Comparison of ENCODE assay signal across 8 cellular contexts in the genomic region with DNA sequence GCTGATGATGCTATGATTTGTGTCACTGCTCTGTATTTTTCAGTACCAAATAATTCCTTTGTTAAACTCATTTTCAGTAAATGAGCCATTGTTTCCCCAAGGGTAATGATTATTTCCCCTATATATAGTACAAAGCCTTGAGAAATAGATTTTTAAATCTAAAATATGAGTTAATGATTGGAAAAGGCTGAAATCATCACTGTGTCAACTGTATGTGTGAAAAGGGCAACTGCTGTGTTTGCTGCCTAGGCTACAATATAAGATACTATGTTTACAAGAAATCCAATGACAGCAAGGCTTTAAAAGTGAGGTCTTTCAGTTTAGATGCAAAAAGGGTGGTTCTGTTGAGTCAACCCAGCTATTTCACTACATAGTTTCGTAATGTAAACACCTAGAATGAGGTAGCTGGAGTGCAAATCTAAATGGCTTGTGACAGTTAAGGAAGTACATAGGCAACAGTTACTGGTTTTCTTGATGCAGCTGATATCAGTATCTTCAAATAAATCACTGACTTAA. TPM values are rescaled to one million over a fixed set of nuclear protein-coding genes. Genes with fewer than 3 reads are reported as not detected.
DNase-seq lines count a peak whose midpoint lies in the region; ATAC-seq, FAIRE-seq and TF ChIP-seq lines count a peak whose summit lies in the region.

No MANE protein-coding gene starts in this region.

- peak; percentile 96 for FAIRE-seq in GM12878 (lab: Jason Lieb, UNC)

- H3K27me3 Mint-ChIP-seq in stimulated activated naive B cell treated with anti-CD40 and anti-IgM and Interleukin-4, amounts not matched to agents 10 μg/mL and 1 μg/mL and 100 μg/mL, for 72 hours = no peaks in the 10 kb centered on the region

- POLR2A ChIA-PET in GM12878 (lab: Charles Lee) = interaction anchor here (0.7 to 3.0 kb wide), 4 partner anchors 10 to 236 kb away, joined by 3 to 9 read pairs (median 4); a partner anchor contains a TSS

- DNase-seq in GM12878 (ENCODE audit: low read depth, low spot score) (peak; percentile 84), NCI-H187 treated with DMSO at 0.1 percent for 48 hours (lab: John Stamatoyannopoulos, UW) (no peak), GM03348 (ENCODE audit: low spot score) (no peak), NCI-H2227 (lab: John Stamatoyannopoulos, UW; ENCODE audit: unreplicated experiment) (no peak)
- DNase-seq in stimulated activated naive B cell treated with anti-CD40 and anti-IgM and Interleukin-4, amounts not matched to agents 10 μg/mL and 1 μg/mL and 100 μg/mL, for 72 hours = no peak

- H3K9me3 ChIP-seq in BLaER1 (peaks cover under 1% of the 10 kb centered on the region; the same call in 1 of the 2 replicates), GM12878 (replicated peaks; ENCODE audit: control insufficient read depth, insufficient read depth, low read length) (no peaks in the 10 kb centered on the region; the same call in 2 of the 3 replicates)

- BruUV-seq in GM12878 (replicated peaks; lab: Mats Ljungman, UMichigan) = no TSS peak

- H3K4me3 Mint-ChIP-seq in stimulated activated naive B cell treated with anti-CD40 and anti-IgM and Interleukin-4, amounts not matched to agents 10 μg/mL and 1 μg/mL and 100 μg/mL, for 72 hours = no peak overlapping the region

- H3K36me3 Mint-ChIP-seq in stimulated activated naive B cell treated with anti-CD40 and anti-IgM and Interleukin-4, amounts not matched to agents 10 μg/mL and 1 μg/mL and 100 μg/mL, for 72 hours = no peaks in the 10 kb centered on the region

- H4K20me1 ChIP-seq in BLaER1 (peaks cover 91% of the 10 kb centered on the region), GM12878 (ENCODE audit: control insufficient read depth, insufficient read depth) (no peaks in the 10 kb centered on the region)

- TF ChIP-seq RAD21 in GM12878 (IDR thresholded peaks at IDR 0.05; ENCODE audit: insufficient read depth, low read depth, low read length) = no peak

- RAD21 ChIA-PET in GM12878 (lab: Charles Lee; ENCODE audit: unreplicated experiment) = interaction anchor here (0.9 to 2.4 kb wide), 15 partner anchors 9 to 172 kb away, joined by 3 to 10 read pairs (median 3); no protein-coding TSS in a partner anchor

- peak; percentile 98 to 99 for TF ChIP-seq EP300 in GM12878 (IDR thresholded peaks at IDR 0.05; ENCODE audit: borderline replicate concordance in 1 of 2, control insufficient read depth in 1 of 2, low read depth in 2 of 2, low read length in 2 of 2)

- ATAC-seq in GM19395 (IDR thresholded peaks at IDR 0.05; ENCODE audit: unreplicated experiment) (peak; percentile 80), HG03342 (IDR thresholded peaks at IDR 0.05; ENCODE audit: unreplicated experiment) (peak; percentile 86), GM12878 (peak; percentile 89)
- peak; percentile 81 to 87 for ATAC-seq in stimulated activated naive B cell treated with anti-CD40 and anti-IgM and Interleukin-4, amounts not matched to agents 10 μg/mL and 1 μg/mL and 100 μg/mL, for 72 hours (replicated peaks)

- in situ Hi-C loops in GM12878 (cut with MboI) = loop anchor here (10.0 to 25.0 kb wide), 2 partner anchors 593 to 770 kb away; a partner anchor contains a TSS

- H3K36me3 ChIP-seq in BLaER1 = peaks cover 8% of the 10 kb centered on the region; the same call in 1 of the 2 replicates
- no peaks in the 10 kb centered on the region for H3K36me3 ChIP-seq in GM12878 (ENCODE audit: control insufficient read depth in 2 of 2, insufficient read depth in 2 of 2, low read length in 1 of 2)

- H3K4me3 ChIP-seq in BLaER1 (no peak overlapping the region), GM12878 (peak overlapping the region; percentile 22; the same call in 1 of the 2 replicates)

- H3K9ac ChIP-seq in BLaER1 (no peak overlapping the region), GM12878 (ENCODE audit: control insufficient read depth, insufficient read depth, low read length) (no peak overlapping the region)

- SMC1A ChIA-PET in GM12878 (lab: Charles Lee; ENCODE audit: uncharacterized antibody, unreplicated experiment) = interaction anchor here (0.7 to 4.9 kb wide), 15 partner anchors 12 to 133 kb away, joined by 3 to 72 read pairs (median 4); a partner anchor contains a TSS

- H3K4me1 ChIP-seq in BLaER1 = peaks cover 22% of the 10 kb centered on the region
- H3K4me1 ChIP-seq in GM12878 (ENCODE audit: control insufficient read depth, insufficient read depth, low read length) = peaks cover 52% of the 10 kb centered on the region

- no peak for TF ChIP-seq CTCF in GM12878 (IDR thresholded peaks at IDR 0.05 in 2 of 3, conservative IDR thresholded peaks at IDR 0.05 in 1 of 3; ENCODE audit: control insufficient read depth in 2 of 3, extremely low read depth in 1 of 3, insufficient read depth in 1 of 3, low read depth in 3 of 3, low read length in 3 of 3)

- 0% methylated on average over 1 of the region's 1 CpG for WGBS in GM12878 (ENCODE audit: insufficient coverage, insufficient replicate concordance, low lambda C conversion rate, missing lambda C conversion rate)

- H3K4me2 ChIP-seq in BLaER1 (peak overlapping the region; percentile 1; the same call in 1 of the 2 replicates), GM12878 (ENCODE audit: control insufficient read depth, insufficient read depth) (peak overlapping the region; percentile 74)

- no peak overlapping the region for H2AFZ ChIP-seq in GM12878 (ENCODE audit: control insufficient read depth, low read depth, low read length)

- H3K27ac Mint-ChIP-seq in stimulated activated naive B cell treated with anti-CD40 and anti-IgM and Interleukin-4, amounts not matched to agents 10 μg/mL and 1 μg/mL and 100 μg/mL, for 72 hours = peak overlapping the region; percentile 81

- no peaks in the 10 kb centered on the region for H3K27me3 ChIP-seq in BLaER1
- H3K27me3 ChIP-seq in GM12878 (replicated peaks in 1 of 2; ENCODE audit: control insufficient read depth in 2 of 2, insufficient read depth in 2 of 2, low read length in 1 of 2) = no peaks in the 10 kb centered on the region

- CTCF ChIA-PET in GM12878 (lab: Yijun Ruan, JAX) = interaction anchor here (0.7 to 1.8 kb wide), 12 partner anchors 10 to 252 kb away, joined by 3 to 8 read pairs (median 4); a partner anchor contains a TSS

- H3K9me3 Mint-ChIP-seq in stimulated activated naive B cell treated with anti-CD40 and anti-IgM and Interleukin-4, amounts not matched to agents 10 μg/mL and 1 μg/mL and 100 μg/mL, for 72 hours = no peaks in the 10 kb centered on the region

- TF ChIP-seq POLR2A in GM12878 (IDR thresholded peaks at IDR 0.05; ENCODE audit: low read depth, low read length) = no peak

- peaks cover 18 to 45% of the 10 kb centered on the region in 2 donors for H3K4me1 Mint-ChIP-seq in stimulated activated naive B cell treated with anti-CD40 and anti-IgM and Interleukin-4, amounts not matched to agents 10 μg/mL and 1 μg/mL and 100 μg/mL, for 72 hours

- H3K79me2 ChIP-seq in GM12878 (ENCODE audit: control insufficient read depth, insufficient read depth, low read length) = peaks cover 50% of the 10 kb centered on the region

- intact Hi-C loops in GM12878 (cut with micrococcal nuclease; ENCODE audit: unreplicated experiment) = loop anchor here (10.0 kb wide), 1 partner anchor 257 kb away; a partner anchor contains a TSS

- H3K27ac ChIP-seq in BLaER1 (no peak overlapping the region), GM12878 (ENCODE audit: control insufficient read depth, insufficient read depth) (peak overlapping the region; percentile 66)

TF ChIP-seq in GM12878, 131 proteins besides CTCF, POLR2A, EP300 and RAD21 (continues in another document):
- no peak for TF ChIP-seq RBBP5 (conservative IDR thresholded peaks at IDR 0.05)
- TF ChIP-seq CBX5 (IDR thresholded peaks at IDR 0.05; ENCODE audit: low read depth) = 0 out of 2 replicates have a peak, but pooled peaks have one; percentile 33
- TF ChIP-seq, protein P1, sequence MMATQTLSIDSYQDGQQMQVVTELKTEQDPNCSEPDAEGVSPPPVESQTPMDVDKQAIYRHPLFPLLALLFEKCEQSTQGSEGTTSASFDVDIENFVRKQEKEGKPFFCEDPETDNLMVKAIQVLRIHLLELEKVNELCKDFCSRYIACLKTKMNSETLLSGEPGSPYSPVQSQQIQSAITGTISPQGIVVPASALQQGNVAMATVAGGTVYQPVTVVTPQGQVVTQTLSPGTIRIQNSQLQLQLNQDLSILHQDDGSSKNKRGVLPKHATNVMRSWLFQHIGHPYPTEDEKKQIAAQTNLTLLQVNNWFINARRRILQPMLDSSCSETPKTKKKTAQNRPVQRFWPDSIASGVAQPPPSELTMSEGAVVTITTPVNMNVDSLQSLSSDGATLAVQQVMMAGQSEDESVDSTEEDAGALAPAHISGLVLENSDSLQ (IDR thresholded peaks at IDR 0.05) = peak; percentile 77
- peak; percentile 76 for TF ChIP-seq MEF2B (IDR thresholded peaks at IDR 0.05; ENCODE audit: partially characterized antibody, poor library complexity, severe bottlenecking)
- TF ChIP-seq, protein P2, sequence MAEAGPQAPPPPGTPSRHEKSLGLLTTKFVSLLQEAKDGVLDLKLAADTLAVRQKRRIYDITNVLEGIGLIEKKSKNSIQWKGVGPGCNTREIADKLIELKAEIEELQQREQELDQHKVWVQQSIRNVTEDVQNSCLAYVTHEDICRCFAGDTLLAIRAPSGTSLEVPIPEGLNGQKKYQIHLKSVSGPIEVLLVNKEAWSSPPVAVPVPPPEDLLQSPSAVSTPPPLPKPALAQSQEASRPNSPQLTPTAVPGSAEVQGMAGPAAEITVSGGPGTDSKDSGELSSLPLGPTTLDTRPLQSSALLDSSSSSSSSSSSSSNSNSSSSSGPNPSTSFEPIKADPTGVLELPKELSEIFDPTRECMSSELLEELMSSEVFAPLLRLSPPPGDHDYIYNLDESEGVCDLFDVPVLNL (IDR thresholded peaks at IDR 0.05; ENCODE audit: low read depth, low read length) = no peak
- no peak for TF ChIP-seq ASH2L (IDR thresholded peaks at IDR 0.05; ENCODE audit: borderline replicate concordance, low read depth)
- no peak for TF ChIP-seq TCF7 (IDR thresholded peaks at IDR 0.05; ENCODE audit: borderline replicate concordance)

RNA-seq across cellular contexts. Expression of a gene that starts 15.3 kb away (rescaled TPM):
- total RNA-seq in GM12878 (2013; cell fraction: nucleolus; rRNA removed) = 77.0 and 80.2 TPM in 2 replicates
- total RNA-seq in GM12878 (2014; rRNA removed) = 17.8 and 19.3 TPM in 2 replicates
- total RNA-seq in GM12878 (2014; rRNA removed; fragmentation: Illumina TruSeq; extraction: Trizol) = 16.1 and 17.5 TPM in 2 replicates
- 15.9 and 16.0 TPM in 2 replicates for total RNA-seq in GM12878 (2021)
- 6.9 TPM for polyA plus RNA-seq in GM12878 (2011; ENCODE audit: low read depth)
- polyA plus RNA-seq in GM12878 (2011; rRNA removed) = 22.9 and 24.8 TPM in 2 replicates
- polyA plus RNA-seq in GM12878 (2011; cell fraction: cytosol; rRNA removed) = 12.5 and 14.8 TPM in 2 replicates
- 30.6 and 31.9 TPM in 2 replicates for polyA plus RNA-seq in GM12878 (2011; cell fraction: nucleus; rRNA removed)
- 9.7 and 11.2 TPM in 2 replicates for polyA plus RNA-seq in GM12878 (2012)
- polyA plus RNA-seq in GM12878 (2014; fragmentation: Illumina TruSeq; extraction: Trizol) = 15.5 and 24.8 TPM in 2 replicates
- polyA plus RNA-seq in GM12878 (2014; fragmentation: Nextera tagmentation; extraction: Ambion mirVana) = 1 to 10 TPM; 5.0 to 6.0 TPM
- polyA plus RNA-seq in GM12878 (2014; rRNA removed) = 14.5 and 15.7 TPM in 2 replicates
- polyA plus RNA-seq in GM12878 (2016; fragmentation: Nextera tagmentation; extraction: Ambion mirVana) = 1 to 10 TPM; 5.7 to 7.0 TPM
- polyA minus RNA-seq in GM12878 (2011; rRNA and poly(A)+ RNA removed) = 28.1 and 50.4 TPM in 2 replicates
- 7.1 and 12.8 TPM in 2 replicates for polyA minus RNA-seq in GM12878 (2011; cell fraction: cytosol; rRNA and poly(A)+ RNA removed)
- 49.1 and 77.6 TPM in 2 replicates for polyA minus RNA-seq in GM12878 (2011; cell fraction: nucleus; rRNA and poly(A)+ RNA removed)
